Comparison of ENCODE assay signal across 7 cellular contexts in the genomic region with DNA sequence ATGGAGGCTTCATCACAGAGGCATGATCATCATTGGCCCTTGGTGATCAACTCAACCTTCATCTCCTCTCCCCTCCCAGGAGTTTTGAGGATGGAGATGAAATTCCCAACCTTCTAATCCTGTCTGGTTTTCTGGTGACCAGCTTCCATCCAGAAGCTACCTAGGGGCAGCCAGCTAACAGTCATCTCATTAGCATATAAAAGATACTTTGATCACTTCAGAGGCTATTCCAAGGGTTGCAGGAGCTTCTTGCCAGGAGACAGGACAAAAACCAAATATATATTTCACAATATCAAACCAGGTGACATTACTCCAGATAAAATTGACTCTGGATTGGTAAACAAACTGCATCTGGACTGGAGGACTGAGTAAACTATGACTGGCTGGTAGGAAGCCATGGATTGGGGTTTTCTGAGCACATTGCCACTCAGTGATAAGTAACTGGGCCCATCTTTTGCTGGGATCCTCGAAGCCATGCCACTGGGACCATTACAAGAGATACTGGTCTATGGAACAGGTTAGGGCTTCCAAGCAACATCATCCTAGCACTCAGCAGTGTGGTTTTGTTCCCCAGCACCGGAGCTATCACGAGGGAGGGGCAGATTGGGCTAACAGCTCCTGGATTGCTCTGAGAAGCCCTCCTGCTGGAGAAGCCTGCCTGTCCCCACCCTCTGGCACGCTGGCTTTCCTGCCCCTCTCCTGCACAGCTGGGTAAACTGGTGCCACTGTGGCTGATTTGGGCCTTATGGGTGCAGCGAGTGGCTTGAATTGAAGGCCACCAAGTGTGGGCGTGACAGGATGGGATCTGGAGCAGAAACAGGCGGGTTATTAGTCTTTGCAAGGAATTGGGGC.
DNase-seq lines count a peak whose midpoint lies in the region; ATAC-seq, FAIRE-seq and TF ChIP-seq lines count a peak whose summit lies in the region.
"Not testable (repeated sequence)": the region's sequence is repeated elsewhere in the genome, so short reads cannot be mapped to it uniquely, and the experiment has no call there.

No MANE protein-coding gene starts in this region.

- H3K18ac ChIP-seq in H1 (ENCODE audit: extremely low read depth, low read length): not testable (repeated sequence)

- H2BK120ac ChIP-seq in H1 (replicated peaks; ENCODE audit: low read depth, low read length): not testable (repeated sequence)

- H3K36me3 Mint-ChIP-seq in activated CD8-positive, alpha-beta T cell treated with anti-CD3 and anti-CD28 coated beads, Interleukin-2, amount 10 ng/mL, durations not matched to agents 7 days and 5 days (ENCODE audit: low read depth): peaks cover 38% of the 10 kb centered on the region
- peaks cover 4 to 52% (median 23%) of the 10 kb centered on the region in 3 donors for H3K36me3 Mint-ChIP-seq in naive thymus-derived CD8-positive, alpha-beta T cell

- H3K36me3 ChIP-seq in KMS-11 (ENCODE audit: insufficient read depth); H1 (ENCODE audit: control insufficient read depth in 2 of 4, insufficient read depth in 4 of 4, low read length in 3 of 4): not testable (repeated sequence)

- H3K4me3 ChIP-seq in KMS-11 (IDR thresholded peaks at IDR 0.05; ENCODE audit: insufficient read depth, low read depth, low read length); H1 (ENCODE audit: extremely low read depth in 1 of 4, insufficient read depth in 2 of 4, low read depth in 3 of 4, low read length in 4 of 4): not testable (repeated sequence)

- not testable (repeated sequence) for H3K27me3 ChIP-seq in KMS-11 (ENCODE audit: insufficient read depth, low read depth); H1 (replicated peaks in 1 of 4; ENCODE audit: control insufficient read depth in 3 of 4, extremely low read depth in 1 of 4, insufficient read depth in 3 of 4, low read length in 3 of 4)

- CTCF ChIA-PET in activated CD8-positive, alpha-beta T cell treated with anti-CD3 and anti-CD28 coated beads, Interleukin-2, amount 10 ng/mL, durations not matched to agents 7 days and 5 days (lab: Charles Lee): interaction anchor here (1.2 kb wide), 1 partner anchor 83 kb away, joined by 3 read pairs; no protein-coding TSS in a partner anchor
- CTCF ChIA-PET in H1 (lab: Charles Lee; ENCODE audit: partially characterized antibody): not testable (repeated sequence)

- H4K91ac ChIP-seq in H1 (replicated peaks; ENCODE audit: insufficient read length, low read length): not testable (repeated sequence)

- H3K23me2 ChIP-seq in H1 (ENCODE audit: low read depth, low read length): not testable (repeated sequence)

- H4K20me1 ChIP-seq in KMS-11 (ENCODE audit: insufficient read depth); H1 (replicated peaks in 1 of 2; ENCODE audit: control insufficient read depth in 1 of 2, insufficient read depth in 2 of 2, low read length in 2 of 2): not testable (repeated sequence)

- not testable (repeated sequence) for H2BK20ac ChIP-seq in H1 (ENCODE audit: low read length)

- not testable (repeated sequence) for H3K9me3 Mint-ChIP-seq in activated CD8-positive, alpha-beta T cell treated with anti-CD3 and anti-CD28 coated beads, Interleukin-2, amount 10 ng/mL, durations not matched to agents 7 days and 5 days (ENCODE audit: insufficient read depth); naive thymus-derived CD8-positive, alpha-beta T cell

- H3K14ac ChIP-seq in H1 (ENCODE audit: insufficient read length): not testable (repeated sequence)

- H3K4me1 ChIP-seq in KMS-11 (ENCODE audit: low read depth, poor library complexity, severe bottlenecking): peaks cover 26% of the 10 kb centered on the region
- H3K4me1 ChIP-seq in H1 (replicated peaks in 1 of 4; ENCODE audit: control insufficient read depth in 3 of 4, insufficient read depth in 4 of 4, low read length in 3 of 4): not testable (repeated sequence)

- H3K79me2 ChIP-seq in KMS-11 (ENCODE audit: insufficient read depth, low read depth); H1 (ENCODE audit: control insufficient read depth in 1 of 2, insufficient read depth in 2 of 2, low read length in 2 of 2): not testable (repeated sequence)

- H3K27me3 Mint-ChIP-seq in activated CD8-positive, alpha-beta T cell treated with anti-CD3 and anti-CD28 coated beads, Interleukin-2, amount 10 ng/mL, durations not matched to agents 7 days and 5 days (ENCODE audit: low read depth); naive thymus-derived CD8-positive, alpha-beta T cell: not testable (repeated sequence)

- H3K4me3 Mint-ChIP-seq in activated CD8-positive, alpha-beta T cell treated with anti-CD3 and anti-CD28 coated beads, Interleukin-2, amount 10 ng/mL, durations not matched to agents 7 days and 5 days; naive thymus-derived CD8-positive, alpha-beta T cell: not testable (repeated sequence)

- not testable (repeated sequence) for H3K4ac ChIP-seq in H1 (replicated peaks; ENCODE audit: insufficient read length, low read depth, low read length)

- TF ChIP-seq POLR2A in GM12892 (IDR thresholded peaks at IDR 0.05; ENCODE audit: low read depth, low read length); H1 (IDR thresholded peaks at IDR 0.05; ENCODE audit: control extremely low read depth in 1 of 2, low read depth in 2 of 2, low read length in 2 of 2): not testable (repeated sequence)

- not testable (repeated sequence) for H4K8ac ChIP-seq in H1 (ENCODE audit: extremely low read depth, insufficient read depth, low read length)

- not testable (repeated sequence) for H2BK5ac ChIP-seq in H1 (ENCODE audit: low read depth, low read length)

- H3K9me3 ChIP-seq in H1 (ENCODE audit: insufficient read depth in 2 of 2, low read depth in 1 of 2, low read length in 1 of 2): not testable (repeated sequence)

- peaks cover 29% of the 10 kb centered on the region for H3K4me1 Mint-ChIP-seq in activated CD8-positive, alpha-beta T cell treated with anti-CD3 and anti-CD28 coated beads, Interleukin-2, amount 10 ng/mL, durations not matched to agents 7 days and 5 days (ENCODE audit: low read depth)
- H3K4me1 Mint-ChIP-seq in naive thymus-derived CD8-positive, alpha-beta T cell: peaks cover 6 to 19% (median 7%) of the 10 kb centered on the region in 4 donors

- H3K27ac ChIP-seq in KMS-11: peak overlapping the region; percentile 62
- not testable (repeated sequence) for H3K27ac ChIP-seq in H1 (ENCODE audit: low read depth, low read length)

- not testable (repeated sequence) for H3K9ac ChIP-seq in KMS-11; H1 (replicated peaks in 1 of 4; ENCODE audit: extremely low read depth in 1 of 4, low read depth in 3 of 4, low read length in 3 of 4)

- not testable (repeated sequence) for H2AFZ ChIP-seq in KMS-11 (ENCODE audit: low read depth); H1 (ENCODE audit: low read length)

- 87% methylated on average over 3 of the region's 7 CpGs; no CpG with 5 or more reads in 1 of the 2 experiments for WGBS in H1 (ENCODE audit: extremely low coverage in 1 of 2, insufficient coverage in 1 of 2, insufficient read length in 1 of 2, insufficient replicate concordance in 2 of 2, low coverage in 1 of 2, low lambda C conversion rate in 2 of 2, missing lambda C conversion rate in 1 of 2), 2 experiments

- H3K23ac ChIP-seq in H1 (ENCODE audit: insufficient read length): not testable (repeated sequence)

- H3K4me2 ChIP-seq in KMS-11: peak overlapping the region; percentile 60
- not testable (repeated sequence) for H3K4me2 ChIP-seq in H1 (ENCODE audit: insufficient read depth in 1 of 2, low read depth in 2 of 2, low read length in 2 of 2)

- TF ChIP-seq EP300 in H1 (IDR thresholded peaks at IDR 0.05; ENCODE audit: borderline replicate concordance in 1 of 2, low read depth in 2 of 2, low read length in 2 of 2): not testable (repeated sequence)

- POLR2A ChIA-PET in activated CD8-positive, alpha-beta T cell treated with anti-CD3 and anti-CD28 coated beads, Interleukin-2, amount 10 ng/mL, durations not matched to agents 7 days and 5 days (lab: Charles Lee): not testable (repeated sequence)
- POLR2A ChIA-PET in H1 (lab: Charles Lee; ENCODE audit: partially characterized antibody): interaction anchor here (1.2 kb wide), 1 partner anchor 17 kb away, joined by 4 read pairs; no protein-coding TSS in a partner anchor
- POLR2A ChIA-PET in naive thymus-derived CD8-positive, alpha-beta T cell (lab: Charles Lee): interaction anchor here (0.6 kb wide), 1 partner anchor 356 kb away, joined by 3 read pairs; no protein-coding TSS in a partner anchor

- not testable (repeated sequence) for H2BK12ac ChIP-seq in H1 (ENCODE audit: low read depth, low read length)

- not testable (repeated sequence) for H3K79me1 ChIP-seq in H1 (ENCODE audit: low read depth, low read length)

- not testable (repeated sequence) for DNase-seq in GM12892 (ENCODE audit: insufficient read length); activated CD8-positive, alpha-beta T cell treated with anti-CD3 and anti-CD28 coated beads, Interleukin-2, amount 10 ng/mL, durations not matched to agents 7 days and 5 days; H1 (ENCODE audit: low read depth in 1 of 2, low spot score in 2 of 2); naive thymus-derived CD8-positive, alpha-beta T cell

- not testable (repeated sequence) for H3K56ac ChIP-seq in H1 (replicated peaks; ENCODE audit: insufficient read length, low read depth, low read length)

- H2AK5ac ChIP-seq in H1 (ENCODE audit: low read depth, low read length): not testable (repeated sequence)

- ATAC-seq in GM19397 (IDR thresholded peaks at IDR 0.05; ENCODE audit: unreplicated experiment) (peak; percentile 15), HG02763 (IDR thresholded peaks at IDR 0.05; ENCODE audit: unreplicated experiment) (peak; percentile 12)
- ATAC-seq in activated CD8-positive, alpha-beta T cell treated with anti-CD3 and anti-CD28 coated beads, Interleukin-2, amount 10 ng/mL, durations not matched to agents 7 days and 5 days; naive thymus-derived CD8-positive, alpha-beta T cell: not testable (repeated sequence)

- not testable (repeated sequence) for H2BK15ac ChIP-seq in H1 (ENCODE audit: low read length)

- FAIRE-seq in GM12892 (lab: Jason Lieb, UNC) (peak; percentile 91), H1 (lab: Jason Lieb, UNC) (peak; percentile 28)

- not testable (repeated sequence) for TF ChIP-seq RAD21 in H1 (IDR thresholded peaks at IDR 0.05 in 1 of 2, conservative IDR thresholded peaks at IDR 0.05 in 1 of 2; ENCODE audit: low read depth in 2 of 2, low read length in 2 of 2)

- not testable (repeated sequence) for H4K5ac ChIP-seq in H1 (ENCODE audit: insufficient read length, low read depth, low read length)

- not testable (repeated sequence) for TF ChIP-seq CTCF in KMS-11 (conservative IDR thresholded peaks at IDR 0.05; ENCODE audit: low read depth, low read length); H1 (IDR thresholded peaks at IDR 0.05; ENCODE audit: control extremely low read depth in 1 of 3, insufficient read depth in 1 of 3, low read depth in 1 of 3, low read length in 3 of 3)

- H3K27ac Mint-ChIP-seq in activated CD8-positive, alpha-beta T cell treated with anti-CD3 and anti-CD28 coated beads, Interleukin-2, amount 10 ng/mL, durations not matched to agents 7 days and 5 days: peak overlapping the region; percentile 79
- peak overlapping the region in 6 of 10 donors; percentile 2 to 86 (median 45) for H3K27ac Mint-ChIP-seq in naive thymus-derived CD8-positive, alpha-beta T cell
